Comparison of ENCODE assay signal across 9 cellular contexts in genomic region chrX:154712781-154713391, GRCh38. TPM values are rescaled to one million over a fixed set of nuclear protein-coding genes. Genes with fewer than 3 reads are reported as not detected.
DNase-seq lines count a peak whose midpoint lies in the region; ATAC-seq, FAIRE-seq and TF ChIP-seq lines count a peak whose summit lies in the region.
"Had no signal": no experiment of that assay in that cellular context is flagged by ENCODE, and none has a peak within 500 bp of the region (broad histone marks: within the 10 kb centered on the region; RNA-seq: fewer than 3 reads in every experiment).

No MANE protein-coding gene starts in this region.

- peak overlapping the region; percentile 23 for H3K4me2 ChIP-seq in Loucy (ENCODE audit: low read depth, low read length, poor library complexity, severe bottlenecking)
- H3K4me2 ChIP-seq in endothelial cell of umbilical vein (ENCODE audit: insufficient read depth, low read length) = peak overlapping the region; percentile 45

- H2AFZ ChIP-seq in Loucy (ENCODE audit: low read length) (no peak overlapping the region), endothelial cell of umbilical vein (ENCODE audit: low read depth, low read length) (no peak overlapping the region)

- no peaks in the 10 kb centered on the region for H4K20me1 ChIP-seq in Loucy (ENCODE audit: insufficient read depth, low read length, poor library complexity, severe bottlenecking)
- H4K20me1 ChIP-seq in endothelial cell of umbilical vein (replicated peaks; ENCODE audit: control insufficient read depth, extremely low read depth, insufficient read depth, low read length) = no peaks in the 10 kb centered on the region

- no peaks in the 10 kb centered on the region for H3K27me3 Mint-ChIP-seq in progenitor cell of endocrine pancreas
- H3K27me3 Mint-ChIP-seq: naive B cell had no signal

- intact Hi-C loops in endothelial cell of umbilical vein (cut with micrococcal nuclease) = no loop called here

- peak; percentile 90 for ATAC-seq in GM18519 (IDR thresholded peaks at IDR 0.05; ENCODE audit: low FRiP score, unreplicated experiment)
- peak; percentile 79 for ATAC-seq in GM21825 (IDR thresholded peaks at IDR 0.05; ENCODE audit: unreplicated experiment)

- no peak overlapping the region for H3K4me3 Mint-ChIP-seq in progenitor cell of endocrine pancreas (ENCODE audit: low read depth)
- H3K4me3 Mint-ChIP-seq: naive B cell had no signal

- H3K9me3 ChIP-seq in Loucy (ENCODE audit: insufficient read depth, low read depth, low read length) (no peaks in the 10 kb centered on the region), endothelial cell of umbilical vein (replicated peaks; ENCODE audit: control insufficient read depth, insufficient read depth, low read length) (no peaks in the 10 kb centered on the region)

- no peak for TF ChIP-seq POLR2A in endothelial cell of umbilical vein (IDR thresholded peaks at IDR 0.05; ENCODE audit: low read depth, low read length)

- H3K27me3 ChIP-seq in Loucy (ENCODE audit: insufficient read depth, low read length, poor library complexity, severe bottlenecking) = no peaks in the 10 kb centered on the region
- no peaks in the 10 kb centered on the region for H3K27me3 ChIP-seq in endothelial cell of umbilical vein (ENCODE audit: control insufficient read depth in 2 of 2, insufficient read depth in 2 of 2, low read length in 2 of 2)

- H3F3A ChIP-seq in Loucy (ENCODE audit: low read depth) = no peaks in the 10 kb centered on the region

- dilution Hi-C loops in endothelial cell of umbilical vein (cut with MboI; ENCODE audit: extremely low pct_ligation_motif_present, low sequenced_read_pairs) = no loop called here

- no TSS peak for BruUV-seq in endothelial cell of umbilical vein (replicated peaks; lab: Mats Ljungman, UMichigan)

- H3K4me1 ChIP-seq in Loucy (ENCODE audit: insufficient read depth, low read length, poor library complexity, severe bottlenecking) (peaks cover 28% of the 10 kb centered on the region), endothelial cell of umbilical vein (ENCODE audit: control insufficient read depth, extremely low read depth, insufficient read depth, low read length) (peaks cover 20% of the 10 kb centered on the region)

- H3K9ac ChIP-seq in Loucy (ENCODE audit: low read depth, low read length, poor library complexity, severe bottlenecking) = no peak overlapping the region
- H3K9ac ChIP-seq in endothelial cell of umbilical vein (replicated peaks; ENCODE audit: extremely low read depth, insufficient read depth, low read length) = no peak overlapping the region

- H3K36me3 Mint-ChIP-seq in progenitor cell of endocrine pancreas (ENCODE audit: insufficient read depth) = no peaks in the 10 kb centered on the region

- H3K9me1 ChIP-seq in endothelial cell of umbilical vein (replicated peaks; ENCODE audit: control insufficient read depth, extremely low read depth, insufficient read depth, low read length) = no peaks in the 10 kb centered on the region

- CTCF ChIA-PET in endothelial cell of umbilical vein (lab: Charles Lee) = interaction anchor here (0.8 to 2.7 kb wide), 6 partner anchors 13 to 37 kb away, joined by 3 to 29 read pairs (median 4); no protein-coding TSS in a partner anchor

- no peaks in the 10 kb centered on the region for H3K9me2 ChIP-seq in Loucy (replicated peaks; ENCODE audit: low read depth, low read length)

- POLR2A ChIA-PET in endothelial cell of umbilical vein (lab: Charles Lee) = no interaction called here

- peaks cover 9% of the 10 kb centered on the region; the same call in 1 of the 2 replicates for H3K36me3 ChIP-seq in Loucy (ENCODE audit: insufficient read depth, low read length)
- H3K36me3 ChIP-seq in endothelial cell of umbilical vein (ENCODE audit: control insufficient read depth in 2 of 2, extremely low read depth in 1 of 2, insufficient read depth in 2 of 2, low read length in 2 of 2) = peaks cover 0 to 3% of the 10 kb centered on the region in 2 experiments

- TF ChIP-seq CTCF in Loucy (conservative IDR thresholded peaks at IDR 0.05; ENCODE audit: low read length) (no peak), endothelial cell of umbilical vein (IDR thresholded peaks at IDR 0.05; ENCODE audit: extremely low read depth in 1 of 2, insufficient read depth in 1 of 2, low read depth in 1 of 2, low read length in 2 of 2) (no peak), progenitor cell of endocrine pancreas (IDR thresholded peaks at IDR 0.05; ENCODE audit: unreplicated experiment) (no peak)

- H3K27ac ChIP-seq in endothelial cell of umbilical vein (ENCODE audit: insufficient read depth, low read depth, low read length) = peak overlapping the region; percentile 5

- H3K79me2 ChIP-seq in Loucy (ENCODE audit: insufficient read depth, low read length) (no peaks in the 10 kb centered on the region), endothelial cell of umbilical vein (ENCODE audit: control insufficient read depth, insufficient read depth, low read length) (no peaks in the 10 kb centered on the region)

- FAIRE-seq in endothelial cell of umbilical vein (lab: Jason Lieb, UNC) = peak; percentile 97

- peaks cover 12% of the 10 kb centered on the region for H3K9me3 Mint-ChIP-seq in progenitor cell of endocrine pancreas (ENCODE audit: low read depth)

- no peak overlapping the region for H3K27ac Mint-ChIP-seq in progenitor cell of endocrine pancreas
- H3K27ac Mint-ChIP-seq: naive B cell had no signal

- peak; percentile 38 for DNase-seq in endothelial cell of umbilical vein (ENCODE audit: low read depth, low spot score)
- no peak for DNase-seq in progenitor cell of endocrine pancreas (ENCODE audit: low spot score, unreplicated experiment)
- no peak for DNase-seq in NCI-H187 (lab: John Stamatoyannopoulos, UW)
- DNase-seq in NCI-H128 (lab: John Stamatoyannopoulos, UW; ENCODE audit: unreplicated experiment) = no peak
- DNase-seq: naive B cell had no signal

- no peaks in the 10 kb centered on the region for H3K4me1 Mint-ChIP-seq in progenitor cell of endocrine pancreas (ENCODE audit: low read depth)

- H3K4me3 ChIP-seq in Loucy (ENCODE audit: low read length, poor library complexity, severe bottlenecking) (no peak overlapping the region), endothelial cell of umbilical vein (replicated peaks in 1 of 3; ENCODE audit: insufficient read depth in 1 of 3, low read depth in 1 of 3, low read length in 3 of 3) (no peak overlapping the region)

TF ChIP-seq in endothelial cell of umbilical vein, 7 proteins besides CTCF, POLR2A, EP300 and RAD21:
- TF ChIP-seq MYC (IDR thresholded peaks at IDR 0.05; ENCODE audit: low read depth, low read length) = no peak
- TF ChIP-seq EZH2 (IDR thresholded peaks at IDR 0.05; ENCODE audit: borderline replicate concordance, low read depth, low read length, severe bottlenecking) = no peak
- peak; percentile 53 for TF ChIP-seq FOS (IDR thresholded peaks at IDR 0.05; ENCODE audit: borderline replicate concordance, insufficient read depth, low read length)
- TF ChIP-seq JUN (IDR thresholded peaks at IDR 0.05; ENCODE audit: borderline replicate concordance, insufficient read depth, insufficient read length, low read depth) = no peak
- TF ChIP-seq GATA2 (IDR thresholded peaks at IDR 0.05; ENCODE audit: insufficient read depth, insufficient read length, low read depth, low read length) = peak; percentile 42
- TF ChIP-seq POLR2AphosphoS5 (IDR thresholded peaks at IDR 0.05; ENCODE audit: insufficient read depth, low read depth, low read length) = no peak

RNA-seq across cellular contexts. Expression of gene GAB3, which starts 38.0 kb away (rescaled TPM):
- total RNA-seq in endothelial cell of umbilical vein = 4.0 and 6.2 TPM in 2 replicates
- 6.0 and 6.1 TPM in 2 replicates for polyA plus RNA-seq in endothelial cell of umbilical vein
- polyA plus RNA-seq in endothelial cell of umbilical vein (2011; cell fraction: cytosol; rRNA removed) = 3.9 and 4.7 TPM in 2 replicates
- polyA plus RNA-seq in endothelial cell of umbilical vein (2011; cell fraction: nucleus; rRNA removed) = 31.6 and 35.6 TPM in 2 replicates
- 4.2 and 4.7 TPM in 2 replicates for polyA plus RNA-seq in endothelial cell of umbilical vein (2012)
- 13.8 and 19.6 TPM in 2 replicates for polyA minus RNA-seq in endothelial cell of umbilical vein
- polyA minus RNA-seq in endothelial cell of umbilical vein (2011; cell fraction: cytosol; rRNA and poly(A)+ RNA removed) = not detected
- 13.5 and 19.1 TPM in 2 replicates for polyA minus RNA-seq in endothelial cell of umbilical vein (2011; cell fraction: nucleus; rRNA and poly(A)+ RNA removed)
- total RNA-seq in progenitor cell of endocrine pancreas = 0.13 and 0.14 TPM in 2 replicates

RNA-seq across cellular contexts. Expression of gene DKC1, which starts 49.8 kb away (rescaled TPM):
- total RNA-seq in endothelial cell of umbilical vein = 63.7 and 69.1 TPM in 2 replicates
- 19.4 and 28.6 TPM in 2 replicates for polyA plus RNA-seq in endothelial cell of umbilical vein
- 41.5 and 45.2 TPM in 2 replicates for polyA plus RNA-seq in endothelial cell of umbilical vein (2011; cell fraction: cytosol; rRNA removed)
- polyA plus RNA-seq in endothelial cell of umbilical vein (2011; cell fraction: nucleus; rRNA removed) = 67.2 and 94.8 TPM in 2 replicates
- polyA plus RNA-seq in endothelial cell of umbilical vein (2012) = 60.0 and 85.3 TPM in 2 replicates
- 62.1 and 66.3 TPM in 2 replicates for polyA minus RNA-seq in endothelial cell of umbilical vein
- polyA minus RNA-seq in endothelial cell of umbilical vein (2011; cell fraction: cytosol; rRNA and poly(A)+ RNA removed) = 57.0 TPM
- 30.6 and 52.1 TPM in 2 replicates for polyA minus RNA-seq in endothelial cell of umbilical vein (2011; cell fraction: nucleus; rRNA and poly(A)+ RNA removed)
- 58.5 and 61.0 TPM in 2 replicates for total RNA-seq in progenitor cell of endocrine pancreas

RNA-seq across cellular contexts. Expression of gene CTAG2, which starts 59.5 kb away (rescaled TPM):
- total RNA-seq in endothelial cell of umbilical vein (not detected in 2 replicates), progenitor cell of endocrine pancreas (not detected in 2 replicates)
- polyA plus RNA-seq in endothelial cell of umbilical vein = not detected in 2 replicates
- polyA plus RNA-seq in endothelial cell of umbilical vein (2011; cell fraction: cytosol; rRNA removed) = not detected in 2 replicates
- polyA plus RNA-seq in endothelial cell of umbilical vein (2011; cell fraction: nucleus; rRNA removed) = not detected in 2 replicates
- polyA plus RNA-seq in endothelial cell of umbilical vein (2012) = 0.49 and 0.98 TPM in 2 replicates
- polyA minus RNA-seq in endothelial cell of umbilical vein = 0.41 and 1.6 TPM in 2 replicates
- not detected for polyA minus RNA-seq in endothelial cell of umbilical vein (2011; cell fraction: cytosol; rRNA and poly(A)+ RNA removed)
- polyA minus RNA-seq in endothelial cell of umbilical vein (2011; cell fraction: nucleus; rRNA and poly(A)+ RNA removed) = not detected in 2 replicates
- total RNA-seq: T-helper 2 cell treated with Interferon-gamma antibody and Interleukin-4, amounts not matched to agents 100 ng/mL and 5 ng/mL, for 36 hours had no signal
